Comparison of ENCODE assay signal across 1 cellular context in the genomic region with DNA sequence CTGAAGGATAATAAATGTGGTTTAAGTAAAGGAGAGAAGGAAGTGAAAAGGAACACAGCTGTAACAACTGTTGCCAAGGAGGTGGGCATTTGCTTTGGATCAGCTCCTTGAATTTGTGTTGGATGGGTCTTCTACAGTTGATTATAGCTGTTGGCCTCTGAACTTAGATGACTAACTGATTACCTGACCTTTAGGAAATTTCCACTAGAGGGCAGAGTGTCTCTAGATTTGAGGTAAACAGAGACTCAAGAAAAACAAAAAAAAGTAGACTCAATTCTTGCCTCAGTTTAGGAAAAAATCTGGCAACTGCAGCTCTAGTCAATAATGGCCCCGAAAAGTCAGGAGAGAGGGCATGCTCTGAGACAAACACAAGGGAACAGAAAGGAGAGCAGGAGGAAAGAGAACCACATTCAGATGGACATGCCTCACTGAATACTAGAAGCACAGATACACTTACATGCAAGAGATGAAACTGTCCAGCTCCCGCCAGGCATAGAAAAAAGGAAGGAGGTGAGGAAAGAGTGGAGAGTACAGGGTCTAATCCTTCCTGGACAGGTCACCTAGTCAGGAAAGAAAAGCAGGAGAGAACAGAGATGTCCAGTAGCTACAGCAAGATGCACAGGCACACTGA.
TF ChIP-seq lines count a peak whose summit lies in the region.

No MANE protein-coding gene starts in this region.

TF ChIP-seq in K562, 482 proteins besides CTCF, POLR2A, EP300 and RAD21:
- TF ChIP-seq, protein P1, sequence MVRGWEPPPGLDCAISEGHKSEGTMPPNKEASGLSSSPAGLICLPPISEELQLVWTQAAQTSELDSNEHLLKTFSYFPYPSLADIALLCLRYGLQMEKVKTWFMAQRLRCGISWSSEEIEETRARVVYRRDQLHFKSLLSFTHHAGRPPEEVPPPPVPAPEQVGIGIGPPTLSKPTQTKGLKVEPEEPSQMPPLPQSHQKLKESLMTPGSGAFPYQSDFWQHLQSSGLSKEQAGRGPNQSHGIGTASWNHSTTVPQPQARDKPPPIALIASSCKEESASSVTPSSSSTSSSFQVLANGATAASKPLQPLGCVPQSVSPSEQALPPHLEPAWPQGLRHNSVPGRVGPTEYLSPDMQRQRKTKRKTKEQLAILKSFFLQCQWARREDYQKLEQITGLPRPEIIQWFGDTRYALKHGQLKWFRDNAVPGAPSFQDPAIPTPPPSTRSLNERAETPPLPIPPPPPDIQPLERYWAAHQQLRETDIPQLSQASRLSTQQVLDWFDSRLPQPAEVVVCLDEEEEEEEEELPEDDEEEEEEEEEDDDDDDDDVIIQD (CRISPR knock-in tag; IDR thresholded peaks at IDR 0.05): no peak
- TF ChIP-seq, protein P2, sequence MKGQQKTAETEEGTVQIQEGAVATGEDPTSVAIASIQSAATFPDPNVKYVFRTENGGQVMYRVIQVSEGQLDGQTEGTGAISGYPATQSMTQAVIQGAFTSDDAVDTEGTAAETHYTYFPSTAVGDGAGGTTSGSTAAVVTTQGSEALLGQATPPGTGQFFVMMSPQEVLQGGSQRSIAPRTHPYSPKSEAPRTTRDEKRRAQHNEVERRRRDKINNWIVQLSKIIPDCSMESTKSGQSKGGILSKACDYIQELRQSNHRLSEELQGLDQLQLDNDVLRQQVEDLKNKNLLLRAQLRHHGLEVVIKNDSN (CRISPR knock-in tag; IDR thresholded peaks at IDR 0.05): no peak
- TF ChIP-seq NR2C1 (IDR thresholded peaks at IDR 0.05): 0 out of 2 replicates have a peak, but pooled peaks have one; percentile 31
- TF ChIP-seq NR2C1 (tag; IDR thresholded peaks at IDR 0.05): peak; percentile 48; the same call in 1 of the 2 replicates
TF ChIP-seq in K562: peak in this region for 1.
